28 cellular contexts compared by ENCODE assay signal in the genomic region with DNA sequence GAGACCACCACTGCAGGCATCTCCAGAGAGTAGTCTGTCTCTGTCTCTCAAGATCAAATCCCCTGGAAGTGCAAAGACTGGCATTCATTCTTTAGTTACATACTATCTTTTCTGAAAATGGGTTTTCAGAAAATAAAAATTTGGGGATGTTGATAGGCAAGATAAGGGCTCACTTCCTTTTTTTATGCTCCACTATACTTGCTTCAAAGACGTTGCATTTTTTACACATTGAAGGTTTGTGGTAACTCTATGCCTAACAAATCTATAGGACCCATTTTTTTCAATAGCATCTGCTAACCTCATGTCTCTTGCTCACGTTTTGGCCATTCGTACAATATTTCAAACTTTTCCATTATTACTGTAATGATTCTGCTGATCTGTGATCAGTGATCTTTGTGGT.
"Had no signal": no experiment of that assay in that cellular context is flagged by ENCODE, and none has a peak within 500 bp of the region (broad histone marks: within the 10 kb centered on the region; RNA-seq: fewer than 3 reads in every experiment).

No MANE protein-coding gene starts in this region.

- H3K4me1 Mint-ChIP-seq: endodermal cell, nephron progenitor cell had no signal

- H3K4me1 ChIP-seq: colonic mucosa, gastroesophageal sphincter, heart left ventricle, left lung, psoas muscle, sigmoid colon, tibial nerve, upper lobe of left lung had no signal

- H3K36me3 ChIP-seq: colonic mucosa, gastroesophageal sphincter, heart left ventricle, left lung, sigmoid colon, thoracic aorta, tibial nerve, upper lobe of left lung had no signal

- DNase-seq: colonic mucosa; effector CD8-positive, alpha-beta T cell; endodermal cell; foreskin fibroblast; heart left ventricle; hippocampal formation; left cardiac atrium; left lung; mesendoderm; midbrain; naive thymus-derived CD8-positive, alpha-beta T cell; nephron progenitor cell; nucleus accumbens; psoas muscle; right cardiac atrium; sigmoid colon; stimulated activated CD4-positive, alpha-beta T cell treated with anti-CD3 and anti-CD28 coated beads, Interleukin-4, amount 100 ng/mL, for 4 hours; upper lobe of left lung had no signal

- H3K4me3 Mint-ChIP-seq: dendritic cell treated with granulocyte-macrophage colony-stimulating factor and Interleukin-4, amounts not matched to agents 40 ng/mL and 50 ng/mL, for 4 days; endodermal cell; naive thymus-derived CD8-positive, alpha-beta T cell; nephron progenitor cell; stimulated activated memory B cell treated with anti-CD40 and anti-IgM and Interleukin-4, amounts not matched to agents 10 μg/mL and 1 μg/mL and 100 μg/mL, for 72 hours; stimulated activated naive CD8-positive, alpha-beta T cell treated with anti-CD3 and anti-CD28 coated beads, Interleukin-15, Interleukin-2, amounts not matched to agents 100 ng/mL and 50 ng/mL, for 24 hours had no signal

- H3K27me3 ChIP-seq: colonic mucosa, gastroesophageal sphincter, heart left ventricle, left lung, sigmoid colon, tibial nerve, upper lobe of left lung had no signal

- ATAC-seq: esophagus mucosa; gastroesophageal sphincter; heart left ventricle; left cardiac atrium; left lung; naive thymus-derived CD8-positive, alpha-beta T cell; psoas muscle; right cardiac atrium; stimulated activated memory B cell treated with anti-CD40 and anti-IgM and Interleukin-4, amounts not matched to agents 10 μg/mL and 1 μg/mL and 100 μg/mL, for 72 hours had no signal

- H3K27me3 Mint-ChIP-seq: dendritic cell treated with granulocyte-macrophage colony-stimulating factor and Interleukin-4, amounts not matched to agents 40 ng/mL and 50 ng/mL, for 4 days; stimulated activated memory B cell treated with anti-CD40 and anti-IgM and Interleukin-4, amounts not matched to agents 10 μg/mL and 1 μg/mL and 100 μg/mL, for 72 hours; stimulated activated naive CD8-positive, alpha-beta T cell treated with anti-CD3 and anti-CD28 coated beads, Interleukin-15, Interleukin-2, amounts not matched to agents 100 ng/mL and 50 ng/mL, for 24 hours had no signal

- H3K36me3 Mint-ChIP-seq: stimulated activated memory B cell treated with anti-CD40 and anti-IgM and Interleukin-4, amounts not matched to agents 10 μg/mL and 1 μg/mL and 100 μg/mL, for 72 hours had no signal

- H3K27ac Mint-ChIP-seq: dendritic cell treated with granulocyte-macrophage colony-stimulating factor and Interleukin-4, amounts not matched to agents 40 ng/mL and 50 ng/mL, for 4 days; endodermal cell; naive thymus-derived CD8-positive, alpha-beta T cell; stimulated activated memory B cell treated with anti-CD40 and anti-IgM and Interleukin-4, amounts not matched to agents 10 μg/mL and 1 μg/mL and 100 μg/mL, for 72 hours; stimulated activated naive CD8-positive, alpha-beta T cell treated with anti-CD3 and anti-CD28 coated beads, Interleukin-15, Interleukin-2, amounts not matched to agents 100 ng/mL and 50 ng/mL, for 24 hours had no signal

- FAIRE-seq: islet of Langerhans, urothelium cell line had no signal

- H3K27ac ChIP-seq: colonic mucosa, epithelial cell of prostate, gastroesophageal sphincter, heart left ventricle, left lung, psoas muscle, sigmoid colon, thoracic aorta, tibial nerve, upper lobe of left lung had no signal

- H3K9me3 ChIP-seq: colonic mucosa, psoas muscle, thoracic aorta had no signal

- H3K4me3 ChIP-seq: colonic mucosa, gastroesophageal sphincter, heart left ventricle, left lung, psoas muscle, sigmoid colon, thoracic aorta, tibial nerve, upper lobe of left lung had no signal
